ENCODE assay signal across 26 cellular contexts in genomic region chr15:48066456-48066855, GRCh38. TPM values are rescaled to one million over a fixed set of nuclear protein-coding genes. Genes with fewer than 3 reads are reported as not detected.
"Had no signal": no experiment of that assay in that cellular context is flagged by ENCODE, and none has a peak within 500 bp of the region (broad histone marks: within the 10 kb centered on the region; RNA-seq: fewer than 3 reads in every experiment).

No MANE protein-coding gene starts in this region.

- H3K4me3 ChIP-seq: breast epithelium had no signal

- H3K4me1 ChIP-seq: breast epithelium had no signal

- H3K9me3 ChIP-seq: breast epithelium had no signal

- ATAC-seq: activated CD8-positive, alpha-beta memory T cell treated with anti-CD3 and anti-CD28 coated beads, Interleukin-2, amount 10 ng/mL, durations not matched to agents 7 days and 5 days; Panc1; WTC11 had no signal

- H3K27ac ChIP-seq: breast epithelium had no signal

- H3K27me3 ChIP-seq: breast epithelium had no signal

- H3K36me3 ChIP-seq: breast epithelium had no signal

- DNase-seq: activated CD4-positive, alpha-beta T cell treated with anti-CD3 and anti-CD28 coated beads for 48 hours; activated CD4-positive, alpha-beta T cell treated with anti-CD3 and anti-CD28 coated beads, Interleukin-2, amount 50 U/mL, for 48 hours; activated CD4-positive, CD25-positive, alpha-beta regulatory T cell treated with anti-CD3 and anti-CD28 coated beads, Interleukin-2, amount 50 U/mL, for 72 hours; activated CD8-positive, alpha-beta memory T cell treated with anti-CD3 and anti-CD28 coated beads, Interleukin-2, amount 10 ng/mL, durations not matched to agents 7 days and 5 days; activated effector memory CD4-positive, alpha-beta T cell treated with Interleukin-2 at 50 U/mL for 16 hours; activated naive CD4-positive, alpha-beta T cell; activated T-cell treated with anti-CD3 and anti-CD28 coated beads, Interleukin-2, amount 50 U/mL, for 24 hours; aorta; central memory CD4-positive, alpha-beta T cell; Kasumi-1; KBM-7; NCI-H1048; NCI-H1694; NCI-H2029; NCI-H2107; NCI-H2171 treated with DMSO at 0.1 percent for 48 hours; NCI-H226; NCI-H526; NCI-H82; OCI-M1; SHP77 had no signal

RNA-seq across cellular contexts. Expression of gene SLC24A5, which starts 54.3 kb away (rescaled TPM):
- total RNA-seq: activated CD8-positive, alpha-beta memory T cell treated with anti-CD3 and anti-CD28 coated beads, Interleukin-2, amount 10 ng/mL, durations not matched to agents 7 days and 5 days; activated T-helper 1 cell treated with anti-CD3 and anti-CD28 coated beads, Interleukin-12 subunit alpha, Interleukin-12 subunit beta, Interleukin-2, Interleukin-4 antibody, amounts not matched to agents 30 ng/mL and 10 ng/mL and 1 ng/mL, durations not matched to agents 14 hours and 24 hours and 36 hours; aorta; breast epithelium; NCI-H460; WTC11 had no signal
